ENCODE assay signal across 8 cellular contexts in genomic region chr7:4775281-4776159, GRCh38. TPM values are rescaled to one million over a fixed set of nuclear protein-coding genes. Genes with fewer than 3 reads are reported as not detected.
DNase-seq lines count a peak whose midpoint lies in the region; ATAC-seq, FAIRE-seq and TF ChIP-seq lines count a peak whose summit lies in the region.

TSS of gene AP5Z1 (plus strand) at chr7:4775623. CDS start at chr7:4775716, 93 bp downstream.

- H3K4me1 ChIP-seq in pancreas, result peaks cover 0 to 19% (median 0%) of the 10 kb centered on the region in 3 donors
- H3K4me1 ChIP-seq in thyroid gland, result peaks cover 12 to 22% of the 10 kb centered on the region in 2 donors

- H3K27me3 ChIP-seq in pancreas (no peaks in the 10 kb centered on the region), thyroid gland (no peaks in the 10 kb centered on the region)

- WGBS in pancreas, 2 donors, result 0% methylated on average over 69 to 70 of the region's 70 CpGs
- 0 to 1% methylated on average over 18 to 38 of the region's 70 CpGs for WGBS in thyroid gland, 2 donors

- H3K4me1 Mint-ChIP-seq in activated naive CD8-positive, alpha-beta T cell treated with anti-CD3 and anti-CD28 coated beads, Interleukin-2, amount 50 U/mL, for 24 hours, result peaks cover 42% of the 10 kb centered on the region

- DNase-seq in GM12891 (ENCODE audit: insufficient read length, low spot score) (peak; percentile 98), NCI-H1417 (lab: John Stamatoyannopoulos, UW) (peak; percentile 92 to 97 (median 96)), SW480 (ENCODE audit: low spot score) (peak; percentile 97), Right ventricle myocardium inferior (ENCODE audit: missing footprints) (peak; percentile 99), pancreas (peak; percentile 94 to 98 (median 95)), thyroid gland (peak; percentile 96 to 98)
- peak; percentile 96 for DNase-seq in activated naive CD8-positive, alpha-beta T cell treated with anti-CD3 and anti-CD28 coated beads, Interleukin-2, amount 50 U/mL, for 24 hours

- H3K36me3 ChIP-seq in pancreas, result no peaks in the 10 kb centered on the region
- H3K36me3 ChIP-seq in thyroid gland, result no peaks in the 10 kb centered on the region

- H3K9me3 Mint-ChIP-seq in activated naive CD8-positive, alpha-beta T cell treated with anti-CD3 and anti-CD28 coated beads, Interleukin-2, amount 50 U/mL, for 24 hours, result no peaks in the 10 kb centered on the region

- TF ChIP-seq CTCF in pancreas (IDR thresholded peaks at IDR 0.05) (no peak), thyroid gland (IDR thresholded peaks at IDR 0.05) (no peak)

- peak; percentile 74 for TF ChIP-seq POLR2A in GM12891 (IDR thresholded peaks at IDR 0.05; ENCODE audit: low read depth, low read length)
- peak; percentile 40 to 91 for TF ChIP-seq POLR2A in thyroid gland (IDR thresholded peaks at IDR 0.05)

- peak; percentile 98 for FAIRE-seq in GM12891 (lab: Jason Lieb, UNC)
- FAIRE-seq in pancreas (lab: Jason Lieb, UNC), result no peak

- H3K4me3 ChIP-seq in pancreas, result peak within 1 kb of the TSS; percentile 85 to 96 (median 92)
- peak within 1 kb of the TSS; percentile 49 to 86 (median 80) for H3K4me3 ChIP-seq in thyroid gland (replicated peaks in 1 of 3)

- intact Hi-C loops in Right ventricle myocardium inferior (cut with DNase I), result no loop called here
- intact Hi-C loops in pancreas (cut with DNase I), result no loop called here
- intact Hi-C loops in thyroid gland (cut with DNase I), result no loop called here

- H3K9me3 ChIP-seq in pancreas (no peaks in the 10 kb centered on the region), thyroid gland (no peaks in the 10 kb centered on the region)

- H3K27ac Mint-ChIP-seq in activated naive CD8-positive, alpha-beta T cell treated with anti-CD3 and anti-CD28 coated beads, Interleukin-2, amount 50 U/mL, for 24 hours, result peak within 1 kb of the TSS; percentile 97

- no peaks in the 10 kb centered on the region for H3K27me3 Mint-ChIP-seq in activated naive CD8-positive, alpha-beta T cell treated with anti-CD3 and anti-CD28 coated beads, Interleukin-2, amount 50 U/mL, for 24 hours

- H3K4me3 Mint-ChIP-seq in activated naive CD8-positive, alpha-beta T cell treated with anti-CD3 and anti-CD28 coated beads, Interleukin-2, amount 50 U/mL, for 24 hours, result peak within 1 kb of the TSS; percentile 97

- ATAC-seq in HG02763 (IDR thresholded peaks at IDR 0.05; ENCODE audit: unreplicated experiment) (peak; percentile 96), Right ventricle myocardium inferior (peak; percentile 98), pancreas (peak; percentile 95 to 99 (median 98))
- peak; percentile 96 for ATAC-seq in activated naive CD8-positive, alpha-beta T cell treated with anti-CD3 and anti-CD28 coated beads, Interleukin-2, amount 50 U/mL, for 24 hours

- peaks cover 10% of the 10 kb centered on the region for H3K36me3 Mint-ChIP-seq in activated naive CD8-positive, alpha-beta T cell treated with anti-CD3 and anti-CD28 coated beads, Interleukin-2, amount 50 U/mL, for 24 hours (ENCODE audit: low read depth)

- H3K27ac ChIP-seq in pancreas (peak within 1 kb of the TSS; percentile 94 to 98 (median 96)), thyroid gland (peak within 1 kb of the TSS; percentile 89 to 98 (median 91))

TF ChIP-seq in GM12891, 5 proteins besides CTCF, POLR2A, EP300 and RAD21:
- TF ChIP-seq POLR2AphosphoS5 (IDR thresholded peaks at IDR 0.05; ENCODE audit: low read depth, low read length), result peak; percentile 90
- TF ChIP-seq TAF1 (IDR thresholded peaks at IDR 0.05; ENCODE audit: low read depth, low read length), result peak; percentile 65
- peak; percentile 85 for TF ChIP-seq PAX5 (IDR thresholded peaks at IDR 0.05; ENCODE audit: insufficient read depth, low read length, severe bottlenecking)
- TF ChIP-seq SPI1 (IDR thresholded peaks at IDR 0.05; ENCODE audit: low read depth, low read length), result no peak
- TF ChIP-seq POU2F2 (IDR thresholded peaks at IDR 0.05; ENCODE audit: low read depth, low read length), result peak; percentile 23
TF ChIP-seq in GM12891: peak in this region for 4.

RNA-seq across cellular contexts. Expression of gene AP5Z1, which starts in this region (rescaled TPM):
- polyA plus RNA-seq in GM12891 (2012; ENCODE audit: low read depth, missing spikeins), result 20.7 TPM
- total RNA-seq in Right ventricle myocardium inferior (14.4 TPM), pancreas (10 to 100 TPM; 12.8 to 28.8 (median 16.9) TPM), thyroid gland (10 to 100 TPM; 19.7 to 35.4 (median 25.4) TPM)
- polyA plus RNA-seq in pancreas, result 10 to 100 TPM; 80.5 to 81.2 TPM

Comparison
In these comparisons a context has a peak if more than half of its experiments do, and no peak if none do; other contexts are left out.
1. Peak in every context shown above with its lines: DNase-seq, ATAC-seq, H3K4me3 ChIP-seq and H3K27ac ChIP-seq.